8 cellular contexts compared by ENCODE assay signal in genomic region chr5:34474573-34475021, GRCh38.
DNase-seq lines count a peak whose midpoint lies in the region; ATAC-seq and TF ChIP-seq lines count a peak whose summit lies in the region.

No MANE protein-coding gene starts in this region.

- DNase-seq in BE2C (peak; percentile 26), Panc1 (ENCODE audit: low read depth, low spot score) (peak; percentile 58), epithelial cell of esophagus (ENCODE audit: low read depth) (peak; percentile 59), middle frontal gyrus (ENCODE audit: extremely low spot score, low spot score) (peak; percentile 43)
- peak; percentile 36 for DNase-seq in Jurkat, Clone E6-1 (ENCODE audit: low read depth, low spot score)
- no peak for DNase-seq in stimulated activated naive CD8-positive, alpha-beta T cell treated with anti-CD3 and anti-CD28 coated beads, Interleukin-15, Interleukin-2, amounts not matched to agents 100 U/mL and 50 U/mL, for 24 hours
- DNase-seq in activated T-cell treated with anti-CD3 and anti-CD28 coated beads, Interleukin-2, amount 50 U/mL, for 48 hours, result no peak

- H3K4me3 ChIP-seq in BE2C (ENCODE audit: low read depth, low read length), result no peak overlapping the region
- no peak overlapping the region for H3K4me3 ChIP-seq in Jurkat, Clone E6-1 (ENCODE audit: low read length)
- H3K4me3 ChIP-seq in Panc1 (ENCODE audit: low read depth in 2 of 2, low read length in 2 of 2), result no peak overlapping the region
- H3K4me3 ChIP-seq in epithelial cell of esophagus (ENCODE audit: low read length), result no peak overlapping the region

- POLR2A ChIA-PET in Panc1 (lab: Charles Lee), result no interaction called here

- ATAC-seq in GM18511 (IDR thresholded peaks at IDR 0.05; ENCODE audit: unreplicated experiment), result peak; percentile 70
- ATAC-seq in Panc1, result peak; percentile 86
- no peak for ATAC-seq in stimulated activated naive CD8-positive, alpha-beta T cell treated with anti-CD3 and anti-CD28 coated beads, Interleukin-15, Interleukin-2, amounts not matched to agents 100 U/mL and 50 U/mL, for 24 hours

- H3K4me1 ChIP-seq in BE2C (no peaks in the 10 kb centered on the region), Panc1 (ENCODE audit: control insufficient read depth, insufficient read depth, low read length) (no peaks in the 10 kb centered on the region)

- H3K27ac ChIP-seq in Panc1 (ENCODE audit: low read length), result no peak overlapping the region

- CTCF ChIA-PET in Panc1 (lab: Charles Lee), result interaction anchor here (0.6 kb wide), 2 partner anchors 12 to 36 kb away, joined by 3 read pairs; no protein-coding TSS in a partner anchor

- BruUV-seq in Panc1 (replicated peaks; lab: Mats Ljungman, UMichigan), result no TSS peak

- in situ Hi-C loops in Panc1 (cut with HindIII; ENCODE audit: low pct_unique_long_range_greater_than_20kb, low sequenced_read_pairs), result no loop called here

- H3K9me3 ChIP-seq in BE2C (no peaks in the 10 kb centered on the region), Panc1 (ENCODE audit: control insufficient read depth, insufficient read depth, low read depth, low read length) (no peaks in the 10 kb centered on the region)

- intact Hi-C loops in Panc1 (cut with micrococcal nuclease; ENCODE audit: unreplicated experiment), result no loop called here

- peaks cover 16% of the 10 kb centered on the region for H3K27me3 ChIP-seq in BE2C
- no peaks in the 10 kb centered on the region for H3K27me3 ChIP-seq in Panc1 (ENCODE audit: control insufficient read depth, insufficient read depth, low read length)

- H3K36me3 ChIP-seq in BE2C, result no peaks in the 10 kb centered on the region
- H3K36me3 ChIP-seq in Panc1 (ENCODE audit: control insufficient read depth, insufficient read depth, low read length), result no peaks in the 10 kb centered on the region

- TF ChIP-seq CTCF in BE2C (IDR thresholded peaks at IDR 0.05; ENCODE audit: low read depth, low read length) (peak; percentile 97), Panc1 (IDR thresholded peaks at IDR 0.05) (peak; percentile 90), epithelial cell of esophagus (IDR thresholded peaks at IDR 0.05; ENCODE audit: insufficient read depth, low read depth, low read length, missing control alignments) (peak; percentile 99)

Comparison
In these comparisons a context has a peak if more than half of its experiments do, and no peak if none do; other contexts are left out.
1. DNase-seq: peak in BE2C (single experiment), Jurkat, Clone E6-1 (single experiment), Panc1 (single experiment), epithelial cell of esophagus (single experiment) and middle frontal gyrus (single experiment); none in stimulated activated naive CD8-positive, alpha-beta T cell treated with anti-CD3 and anti-CD28 coated beads, Interleukin-15, Interleukin-2, amounts not matched to agents 100 U/mL and 50 U/mL, for 24 hours (single experiment) and activated T-cell treated with anti-CD3 and anti-CD28 coated beads, Interleukin-2, amount 50 U/mL, for 48 hours (0 of 2).
2. Peak in every context shown above with its lines, with median percentiles within 50 percentile points of each other: CTCF ChIP-seq.